Comparison of ENCODE assay signal across 7 cellular contexts in the genomic region with DNA sequence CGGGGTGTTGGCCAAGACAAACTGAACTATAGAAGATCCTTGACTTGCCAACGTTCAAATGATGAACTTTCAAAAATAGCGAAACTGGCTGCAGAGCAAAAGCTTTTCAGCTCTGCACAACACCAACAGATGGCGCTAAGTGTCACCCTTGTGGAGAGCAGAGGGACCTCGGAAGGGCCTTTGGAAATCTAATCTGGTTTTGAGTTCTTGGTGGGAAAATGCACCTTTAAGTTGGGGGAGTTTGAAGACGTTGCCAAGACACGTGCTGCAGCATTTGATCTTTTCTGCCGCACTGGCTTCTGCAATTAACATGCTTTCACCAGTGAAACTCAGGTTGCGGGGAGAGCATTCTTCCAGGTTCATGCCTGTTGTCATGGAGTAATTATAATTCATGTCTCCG. TPM values are rescaled to one million over a fixed set of nuclear protein-coding genes. Genes with fewer than 3 reads are reported as not detected.
DNase-seq lines count a peak whose midpoint lies in the region; ATAC-seq and TF ChIP-seq lines count a peak whose summit lies in the region.

No MANE protein-coding gene starts in this region.

- H3K4me1 Mint-ChIP-seq in activated CD4-positive, alpha-beta memory T cell treated with anti-CD3 and anti-CD28 coated beads for 36 hours (ENCODE audit: low read depth), result no peaks in the 10 kb centered on the region

- POLR2A ChIA-PET in activated CD4-positive, alpha-beta memory T cell treated with anti-CD3 and anti-CD28 coated beads for 36 hours (lab: Charles Lee), result no interaction called here

- no peak overlapping the region for H3K27ac ChIP-seq in lower lobe of right lung

- no peaks in the 10 kb centered on the region for H3K27me3 ChIP-seq in lower lobe of right lung (ENCODE audit: low read depth)

- CTCF ChIA-PET in activated CD4-positive, alpha-beta memory T cell treated with anti-CD3 and anti-CD28 coated beads for 36 hours (lab: Charles Lee), result interaction anchor here (1.2 kb wide), 1 partner anchor 324 kb away, joined by 4 read pairs; no protein-coding TSS in a partner anchor

- no peaks in the 10 kb centered on the region for H3K9me3 Mint-ChIP-seq in activated CD4-positive, alpha-beta memory T cell treated with anti-CD3 and anti-CD28 coated beads for 36 hours

- no peak overlapping the region for H3K4me3 Mint-ChIP-seq in activated CD4-positive, alpha-beta memory T cell treated with anti-CD3 and anti-CD28 coated beads for 36 hours

- no peak overlapping the region for H3K27ac Mint-ChIP-seq in activated CD4-positive, alpha-beta memory T cell treated with anti-CD3 and anti-CD28 coated beads for 36 hours

- H3K36me3 Mint-ChIP-seq in activated CD4-positive, alpha-beta memory T cell treated with anti-CD3 and anti-CD28 coated beads for 36 hours, result no peaks in the 10 kb centered on the region

- intact Hi-C loops in activated CD4-positive, alpha-beta memory T cell treated with anti-CD3 and anti-CD28 coated beads for 36 hours (cut with micrococcal nuclease), result no loop called here
- intact Hi-C loops in lower lobe of right lung (cut with DNase I), result no loop called here

- H3K4me3 ChIP-seq in GM12865 (ENCODE audit: low read depth, low read length) (no peak overlapping the region), LNCaP clone FGC (ENCODE audit: low read depth, low read length) (no peak overlapping the region), lower lobe of right lung (no peak overlapping the region)

- H3K9me3 ChIP-seq in lower lobe of right lung, result no peaks in the 10 kb centered on the region

- ATAC-seq in lower lobe of right lung (peak in 1 of 2 donors; percentile 58), HG03354 (IDR thresholded peaks at IDR 0.05; ENCODE audit: poor library complexity, severe bottlenecking, unreplicated experiment) (no peak), HG02981 (IDR thresholded peaks at IDR 0.05; ENCODE audit: unreplicated experiment) (no peak), GM18907 (IDR thresholded peaks at IDR 0.05; ENCODE audit: unreplicated experiment) (no peak)

- DNase-seq in GM12865 (ENCODE audit: low read depth) (peak; percentile 38), LNCaP clone FGC (ENCODE audit: low read depth) (peak; percentile 10), lower lobe of right lung (no peak)
- DNase-seq in activated CD4-positive, alpha-beta memory T cell treated with anti-CD3 and anti-CD28 coated beads for 36 hours, result peak; percentile 12

- peak; percentile 57 for TF ChIP-seq CTCF in GM12865 (IDR thresholded peaks at IDR 0.05; ENCODE audit: insufficient read depth, low read depth, low read length, missing control alignments)
- TF ChIP-seq CTCF in LNCaP clone FGC (IDR thresholded peaks at IDR 0.05; ENCODE audit: control insufficient read depth, extremely low read depth, insufficient read depth), result peak; percentile 55
- peak; percentile 53 for TF ChIP-seq CTCF in lower lobe of right lung (IDR thresholded peaks at IDR 0.05)

- H3K27me3 Mint-ChIP-seq in activated CD4-positive, alpha-beta memory T cell treated with anti-CD3 and anti-CD28 coated beads for 36 hours, result peaks cover 9% of the 10 kb centered on the region

- no peaks in the 10 kb centered on the region for H3K36me3 ChIP-seq in lower lobe of right lung

- no peaks in the 10 kb centered on the region for H3K4me1 ChIP-seq in lower lobe of right lung

RNA-seq across cellular contexts. Expression of a gene that starts 26.3 kb away (rescaled TPM):
- 10 to 100 TPM; 37.3 to 39.6 TPM for total RNA-seq in activated CD4-positive, alpha-beta memory T cell treated with anti-CD3 and anti-CD28 coated beads for 36 hours
- total RNA-seq in lower lobe of right lung, result 51.4 TPM
